Comparison of ENCODE assay signal across 8 cellular contexts in genomic region chr1:201385299-201385891, GRCh38. TPM values are rescaled to one million over a fixed set of nuclear protein-coding genes. Genes with fewer than 3 reads are reported as not detected.
DNase-seq lines count a peak whose midpoint lies in the region; FAIRE-seq and TF ChIP-seq lines count a peak whose summit lies in the region.

No MANE protein-coding gene starts in this region.

- no peak overlapping the region for H3K4me3 ChIP-seq in Peyer's patch
- H3K4me3 ChIP-seq in astrocyte (ENCODE audit: insufficient read depth, low read depth, low read length): no peak overlapping the region
- H3K4me3 ChIP-seq in keratinocyte (ENCODE audit: control insufficient read depth in 2 of 3, extremely low read depth in 1 of 3, insufficient read depth in 2 of 3, low read depth in 1 of 3, low read length in 3 of 3): no peak overlapping the region

- H3K27ac Mint-ChIP-seq in astrocyte (ENCODE audit: unreplicated experiment): peak overlapping the region; percentile 96

- H3K9ac ChIP-seq in astrocyte (ENCODE audit: low read length): no peak overlapping the region
- no peak overlapping the region for H3K9ac ChIP-seq in keratinocyte (ENCODE audit: control insufficient read depth, extremely low read depth, insufficient read depth, low read length)

- H2AFZ ChIP-seq in astrocyte (ENCODE audit: low read depth, low read length): no peak overlapping the region
- no peak overlapping the region for H2AFZ ChIP-seq in keratinocyte (ENCODE audit: control insufficient read depth, low read length)

- no peaks in the 10 kb centered on the region for H3K9me3 Mint-ChIP-seq in astrocyte (ENCODE audit: unreplicated experiment)

- H3K4me1 ChIP-seq in Peyer's patch: no peaks in the 10 kb centered on the region
- peaks cover 19% of the 10 kb centered on the region for H3K4me1 ChIP-seq in astrocyte (ENCODE audit: insufficient read depth, low read length)
- H3K4me1 ChIP-seq in keratinocyte (ENCODE audit: control insufficient read depth, extremely low read depth, insufficient read depth, low read length): peaks cover 25% of the 10 kb centered on the region

- H3K4me1 Mint-ChIP-seq in astrocyte (ENCODE audit: low read depth, unreplicated experiment): peaks cover 19% of the 10 kb centered on the region

- H3K36me3 ChIP-seq in Peyer's patch (peaks cover 0 to 54% (median 0%) of the 10 kb centered on the region in 3 donors), astrocyte (ENCODE audit: insufficient read depth, low read length) (no peaks in the 10 kb centered on the region), keratinocyte (ENCODE audit: control insufficient read depth in 2 of 2, extremely low read depth in 1 of 2, insufficient read depth in 2 of 2, low read length in 2 of 2) (peaks cover 52% of the 10 kb centered on the region in 2 experiments)

- H3K4me3 Mint-ChIP-seq in astrocyte (ENCODE audit: unreplicated experiment): no peak overlapping the region

- H3K4me2 ChIP-seq in astrocyte (ENCODE audit: low read length): no peak overlapping the region
- H3K4me2 ChIP-seq in keratinocyte (ENCODE audit: control insufficient read depth, extremely low read depth, insufficient read depth, low read depth, low read length): no peak overlapping the region

- peak; percentile 62 for DNase-seq in COLO829 (ENCODE audit: low spot score)
- DNase-seq in GM19238 (ENCODE audit: insufficient read length, low spot score): peak; percentile 69
- DNase-seq in HT1080 (ENCODE audit: low read depth): peak; percentile 38
- peak; percentile 29 to 85 (median 84) for DNase-seq in Peyer's patch
- DNase-seq in astrocyte (ENCODE audit: low read depth): no peak
- no peak for DNase-seq in keratinocyte (ENCODE audit: low read depth, low spot score)
- DNase-seq in stimulated activated CD8-positive, alpha-beta memory T cell treated with anti-CD3 and anti-CD28 coated beads, Interleukin-4, amount 100 ng/mL, for 24 hours (ENCODE audit: low read depth): peak; percentile 16
- no peak for DNase-seq in T1000 (lab: John Stamatoyannopoulos, UW)

- H3K27me3 ChIP-seq in Peyer's patch: no peaks in the 10 kb centered on the region
- H3K27me3 ChIP-seq in astrocyte (ENCODE audit: insufficient read depth, low read length): no peaks in the 10 kb centered on the region
- no peaks in the 10 kb centered on the region for H3K27me3 ChIP-seq in keratinocyte (ENCODE audit: control insufficient read depth, extremely low read depth, insufficient read depth, low read length)

- no peaks in the 10 kb centered on the region for H3K36me3 Mint-ChIP-seq in astrocyte (ENCODE audit: low read depth, unreplicated experiment)

- FAIRE-seq in astrocyte (lab: Jason Lieb, UNC): no peak
- FAIRE-seq in keratinocyte (lab: Jason Lieb, UNC): peak; percentile 88

- H4K20me1 ChIP-seq in astrocyte (ENCODE audit: insufficient read depth, low read length): no peaks in the 10 kb centered on the region
- peaks cover 18% of the 10 kb centered on the region for H4K20me1 ChIP-seq in keratinocyte (ENCODE audit: control insufficient read depth, extremely low read depth, insufficient read depth, low read length)

- H3K9me3 ChIP-seq in Peyer's patch: no peaks in the 10 kb centered on the region
- H3K9me3 ChIP-seq in astrocyte (ENCODE audit: insufficient read depth, low read depth, low read length): no peaks in the 10 kb centered on the region
- H3K9me3 ChIP-seq in keratinocyte (ENCODE audit: control insufficient read depth, low read depth, low read length): no peaks in the 10 kb centered on the region

- TF ChIP-seq POLR2A in Peyer's patch (IDR thresholded peaks at IDR 0.05): no peak

- H3K79me2 ChIP-seq in astrocyte (ENCODE audit: insufficient read depth, low read length) (no peaks in the 10 kb centered on the region), keratinocyte (ENCODE audit: control insufficient read depth, insufficient read depth, low read length) (peaks cover 16% of the 10 kb centered on the region)

- H3K27ac ChIP-seq in Peyer's patch (no peak overlapping the region), astrocyte (ENCODE audit: low read depth, low read length) (no peak overlapping the region), keratinocyte (ENCODE audit: control insufficient read depth, insufficient read depth, low read length) (no peak overlapping the region)

- dilution Hi-C loops in keratinocyte (cut with MboI; ENCODE audit: extremely low pct_ligation_motif_present, low sequenced_read_pairs): no loop called here

- peaks cover 27% of the 10 kb centered on the region for H3K27me3 Mint-ChIP-seq in astrocyte (ENCODE audit: low read depth, unreplicated experiment)

- TF ChIP-seq CTCF in Peyer's patch (IDR thresholded peaks at IDR 0.05): peak in 4 of 6 experiments; percentile 53 to 87 (median 80)
- peak; percentile 74 for TF ChIP-seq CTCF in astrocyte (IDR thresholded peaks at IDR 0.05; ENCODE audit: insufficient read depth, low read depth, low read length)
- peak; percentile 92 to 96 (median 93) for TF ChIP-seq CTCF in keratinocyte (optimal IDR thresholded peaks at IDR 0.05 in 1 of 3, IDR thresholded peaks at IDR 0.05 in 1 of 3, conservative IDR thresholded peaks at IDR 0.05 in 1 of 3; ENCODE audit: extremely low read depth in 1 of 3, insufficient read depth in 2 of 3, low read length in 3 of 3)

- no peaks in the 10 kb centered on the region for H3K9me1 ChIP-seq in keratinocyte (ENCODE audit: control insufficient read depth, extremely low read depth, insufficient read depth, low read length)

RNA-seq across cellular contexts. Expression of gene TNNT2, which starts 7.9 kb away (rescaled TPM):
- not detected in 2 replicates for total RNA-seq in HT1080 (2014; rRNA removed; shearing (Covaris generic))
- polyA plus RNA-seq in HT1080 (2015; cell fraction: cytosol; rRNA removed): not detected in 2 replicates
- not detected in 2 replicates for polyA plus RNA-seq in HT1080 (2015; cell fraction: nucleus; rRNA removed)
- total RNA-seq in Peyer's patch (1 to 10 TPM in 1 of 4 donors, under 1 TPM in 1, not detected in 2; 0.40 to 3.7 TPM), astrocyte (2.2 and 6.1 TPM in 2 replicates)
- polyA plus RNA-seq in keratinocyte: 0.61 to 2.3 TPM (median 1.4 TPM) in 3 replicates
- 36.2 TPM for polyA plus RNA-seq in keratinocyte (2011; ENCODE audit: low read depth)
- 0.43 and 0.45 TPM in 2 replicates for polyA plus RNA-seq in keratinocyte (2011; cell fraction: cytosol; rRNA removed)
- 9.6 and 9.8 TPM in 2 replicates for polyA plus RNA-seq in keratinocyte (2011; cell fraction: nucleus; rRNA removed)
- 1.1 and 26.4 TPM in 2 replicates for polyA plus RNA-seq in keratinocyte (2012; ENCODE audit: low replicate concordance)
- polyA minus RNA-seq in keratinocyte: 0.59 to 4.1 TPM (median 3.5 TPM) in 3 replicates
- polyA minus RNA-seq in keratinocyte (2011; cell fraction: cytosol; rRNA and poly(A)+ RNA removed): not detected
- 5.7 and 8.5 TPM in 2 replicates for polyA minus RNA-seq in keratinocyte (2011; cell fraction: nucleus; rRNA and poly(A)+ RNA removed)

RNA-seq across cellular contexts. Expression of gene LAD1, which starts 13.7 kb away (rescaled TPM):
- not detected in 2 replicates for total RNA-seq in HT1080 (2014; rRNA removed; shearing (Covaris generic))
- not detected in 2 replicates for polyA plus RNA-seq in HT1080 (2015; cell fraction: cytosol; rRNA removed)
- not detected in 2 replicates for polyA plus RNA-seq in HT1080 (2015; cell fraction: nucleus; rRNA removed)
- total RNA-seq in Peyer's patch: 100 to 1,000 TPM; 106 to 224 (median 192) TPM
- total RNA-seq in astrocyte: 0.29 and 1.2 TPM in 2 replicates
- polyA plus RNA-seq in keratinocyte: 82.4 to 140 TPM (median 82.9 TPM) in 3 replicates
- polyA plus RNA-seq in keratinocyte (2011; ENCODE audit: low read depth): 248 TPM
- 83.9 and 126 TPM in 2 replicates for polyA plus RNA-seq in keratinocyte (2011; cell fraction: cytosol; rRNA removed)
- polyA plus RNA-seq in keratinocyte (2011; cell fraction: nucleus; rRNA removed): 92.0 and 120 TPM in 2 replicates
- 182 and 251 TPM in 2 replicates for polyA plus RNA-seq in keratinocyte (2012; ENCODE audit: low replicate concordance)
- polyA minus RNA-seq in keratinocyte: 61.3 to 158 TPM (median 119 TPM) in 3 replicates
- polyA minus RNA-seq in keratinocyte (2011; cell fraction: cytosol; rRNA and poly(A)+ RNA removed): 119 TPM
- 57.9 and 60.0 TPM in 2 replicates for polyA minus RNA-seq in keratinocyte (2011; cell fraction: nucleus; rRNA and poly(A)+ RNA removed)

RNA-seq across cellular contexts. Expression of gene TNNI1, which starts 36.1 kb away (rescaled TPM):
- total RNA-seq in HT1080 (2014; rRNA removed; shearing (Covaris generic)): not detected in 2 replicates
- not detected in 2 replicates for polyA plus RNA-seq in HT1080 (2015; cell fraction: cytosol; rRNA removed)
- polyA plus RNA-seq in HT1080 (2015; cell fraction: nucleus; rRNA removed): not detected in 2 replicates
- total RNA-seq in Peyer's patch: under 1 TPM in 1 of 4 donors, not detected in 3; 0.13 TPM
- 3.0 and 3.2 TPM in 2 replicates for total RNA-seq in astrocyte
- not detected in 3 replicates for polyA plus RNA-seq in keratinocyte
- not detected for polyA plus RNA-seq in keratinocyte (2011; ENCODE audit: low read depth)
- not detected in 2 replicates for polyA plus RNA-seq in keratinocyte (2011; cell fraction: cytosol; rRNA removed)
- polyA plus RNA-seq in keratinocyte (2011; cell fraction: nucleus; rRNA removed): not detected in 2 replicates
- polyA plus RNA-seq in keratinocyte (2012; ENCODE audit: low replicate concordance): 0.86 and 1.4 TPM in 2 replicates
- polyA minus RNA-seq in keratinocyte: 0.06 TPM in 1 of 3 replicates, not detected in the others
- polyA minus RNA-seq in keratinocyte (2011; cell fraction: cytosol; rRNA and poly(A)+ RNA removed): not detected
- 0.11 TPM in 1 of 2 replicates, not detected in the other for polyA minus RNA-seq in keratinocyte (2011; cell fraction: nucleus; rRNA and poly(A)+ RNA removed)

Comparison
In these comparisons a context has a peak if more than half of its experiments do, and no peak if none do; other contexts are left out.
1. DNase-seq: peak in COLO829 (single experiment), GM19238 (single experiment), HT1080 (single experiment), Peyer's patch (3 of 3) and stimulated activated CD8-positive, alpha-beta memory T cell treated with anti-CD3 and anti-CD28 coated beads, Interleukin-4, amount 100 ng/mL, for 24 hours (single experiment); none in astrocyte (single experiment), keratinocyte (single experiment) and T1000 (single experiment).
2. RNA of gene LAD1, which starts 13.7 kb away (total RNA-seq): 106 to 224 TPM in Peyer's patch; 0.29 to 1.2 TPM in astrocyte and not detected in HT1080; every median in the first group is over 10 times any median in the second.
3. Peak in every context shown above with its lines, with median percentiles within 50 percentile points of each other: CTCF ChIP-seq.